Comparison of ENCODE assay signal across 16 cellular contexts in the genomic region with DNA sequence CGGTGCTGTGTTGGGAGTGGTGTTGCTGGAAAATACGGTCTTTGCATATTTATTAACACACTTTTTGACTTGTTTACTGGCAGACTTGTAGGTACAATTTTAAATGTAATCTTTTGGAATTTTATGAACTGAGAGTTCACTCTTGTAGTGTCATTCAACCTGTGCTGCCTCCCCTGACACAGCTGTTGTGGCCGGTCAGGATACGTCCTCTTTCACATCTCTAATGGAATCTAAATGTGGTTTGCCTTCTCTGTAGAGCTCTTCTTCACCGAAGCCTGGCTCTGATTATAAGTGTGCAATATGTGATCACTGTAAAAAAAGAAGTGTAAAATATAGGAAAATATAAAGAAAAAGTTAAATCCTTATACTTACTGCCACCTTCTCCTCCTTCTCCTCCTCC.
DNase-seq lines count a peak whose midpoint lies in the region; ATAC-seq and TF ChIP-seq lines count a peak whose summit lies in the region.
"Had no signal": no experiment of that assay in that cellular context is flagged by ENCODE, and none has a peak within 500 bp of the region (broad histone marks: within the 10 kb centered on the region; RNA-seq: fewer than 3 reads in every experiment).

No MANE protein-coding gene starts in this region.

- in situ Hi-C loops in mammary epithelial cell (cut with MboI; ENCODE audit: low sequenced_read_pairs in 2 of 2) = no loop called here

- H3K4me3 ChIP-seq in breast epithelium (no peak overlapping the region), mammary epithelial cell (replicated peaks in 1 of 3; ENCODE audit: insufficient read depth in 1 of 3, low read depth in 2 of 3, low read length in 3 of 3) (no peak overlapping the region), vagina (no peak overlapping the region)

- H3K27ac ChIP-seq in breast epithelium = peak overlapping the region; percentile 3 to 48
- H3K27ac ChIP-seq in mammary epithelial cell (ENCODE audit: insufficient read depth, low read depth, low read length) = no peak overlapping the region
- peak overlapping the region; percentile 71 for H3K27ac ChIP-seq in vagina

- H3K9me3 Mint-ChIP-seq in central memory CD8-positive, alpha-beta T cell = no peaks in the 10 kb centered on the region
- no peaks in the 10 kb centered on the region for H3K9me3 Mint-ChIP-seq in activated T-cell treated with anti-CD3 and anti-CD28 coated beads, Interleukin-2, amount 50 U/mL, for 4 hours
- H3K9me3 Mint-ChIP-seq: CD4-positive, CD25-positive, alpha-beta regulatory T cell had no signal

- peaks cover 0 to 3% of the 10 kb centered on the region in 2 donors for H3K4me1 ChIP-seq in breast epithelium
- H3K4me1 ChIP-seq in mammary epithelial cell (ENCODE audit: insufficient read depth, low read length) = peaks cover 7% of the 10 kb centered on the region
- H3K4me1 ChIP-seq in vagina = peaks cover 78% of the 10 kb centered on the region

- TF ChIP-seq CTCF in breast epithelium (IDR thresholded peaks at IDR 0.05) (no peak), mammary epithelial cell (conservative IDR thresholded peaks at IDR 0.05 in 1 of 2, IDR thresholded peaks at IDR 0.05 in 1 of 2; ENCODE audit: extremely low read depth in 1 of 2, insufficient read depth in 1 of 2, low read depth in 1 of 2, low read length in 2 of 2) (no peak), vagina (IDR thresholded peaks at IDR 0.05) (no peak)

- no peaks in the 10 kb centered on the region for H3K27me3 Mint-ChIP-seq in central memory CD8-positive, alpha-beta T cell
- no peaks in the 10 kb centered on the region for H3K27me3 Mint-ChIP-seq in activated T-cell treated with anti-CD3 and anti-CD28 coated beads, Interleukin-2, amount 50 U/mL, for 4 hours (ENCODE audit: low read depth)
- H3K27me3 Mint-ChIP-seq: CD4-positive, CD25-positive, alpha-beta regulatory T cell had no signal

- peaks cover 73% of the 10 kb centered on the region for H3K4me1 Mint-ChIP-seq in central memory CD8-positive, alpha-beta T cell
- peaks cover 71% of the 10 kb centered on the region for H3K4me1 Mint-ChIP-seq in activated T-cell treated with anti-CD3 and anti-CD28 coated beads, Interleukin-2, amount 50 U/mL, for 4 hours (ENCODE audit: low read depth)

- peaks cover 13% of the 10 kb centered on the region for H3K36me3 Mint-ChIP-seq in central memory CD8-positive, alpha-beta T cell (ENCODE audit: insufficient read depth)
- H3K36me3 Mint-ChIP-seq in activated T-cell treated with anti-CD3 and anti-CD28 coated beads, Interleukin-2, amount 50 U/mL, for 4 hours (ENCODE audit: insufficient read depth) = peaks cover 23% of the 10 kb centered on the region

- H3K9me3 ChIP-seq in breast epithelium = no peaks in the 10 kb centered on the region
- H3K9me3 ChIP-seq in mammary epithelial cell (replicated peaks; ENCODE audit: insufficient read depth, low read length) = no peaks in the 10 kb centered on the region
- no peaks in the 10 kb centered on the region for H3K9me3 ChIP-seq in vagina
- H3K9me3 ChIP-seq: BE2C had no signal

- TF ChIP-seq POLR2A in breast epithelium (IDR thresholded peaks at IDR 0.05) (no peak), vagina (IDR thresholded peaks at IDR 0.05) (no peak)

- H3K27ac Mint-ChIP-seq in central memory CD8-positive, alpha-beta T cell (ENCODE audit: low read depth) = peak overlapping the region; percentile 29

- peaks cover 97% of the 10 kb centered on the region for H3K79me2 ChIP-seq in mammary epithelial cell (ENCODE audit: insufficient read depth, low read length)

- dilution Hi-C loops in mammary epithelial cell (cut with HindIII; ENCODE audit: low sequenced_read_pairs) = no loop called here

- H4K20me1 ChIP-seq in mammary epithelial cell (ENCODE audit: insufficient read depth, low read length) = peaks cover 2% of the 10 kb centered on the region

- H3K36me3 ChIP-seq in breast epithelium (no peaks in the 10 kb centered on the region), mammary epithelial cell (ENCODE audit: insufficient read depth, low read length) (peaks cover 13% of the 10 kb centered on the region), vagina (no peaks in the 10 kb centered on the region)
- H3K36me3 ChIP-seq: BE2C had no signal

- intact Hi-C loops in breast epithelium (cut with DNase I; ENCODE audit: low total_unique reads) = no loop called here
- intact Hi-C loops in mammary epithelial cell (cut with micrococcal nuclease) = loop anchor here (5.0 kb wide), 1 partner anchor 40 kb away; no protein-coding TSS in a partner anchor
- intact Hi-C loops in vagina (cut with DNase I) = no loop called here

- CTCF ChIA-PET in mammary epithelial cell (lab: Charles Lee; ENCODE audit: low non-redundant PET) = no interaction called here

- ATAC-seq in central memory CD8-positive, alpha-beta T cell (replicated peaks; ENCODE audit: extremely low read depth, poor library complexity, severe bottlenecking) = no peak
- no peak for ATAC-seq in activated T-cell treated with anti-CD3 and anti-CD28 coated beads, Interleukin-2, amount 50 U/mL, for 4 hours

- DNase-seq in breast epithelium (ENCODE audit: low spot score in 2 of 2) = no peak
- DNase-seq in mammary epithelial cell = no peak
- DNase-seq in central memory CD8-positive, alpha-beta T cell (ENCODE audit: low spot score in 2 of 2) = no peak
- peak; percentile 41 for DNase-seq in myocyte (ENCODE audit: low read depth)
- DNase-seq in vagina (ENCODE audit: extremely low spot score in 2 of 2) = no peak
- no peak for DNase-seq in DMS79 treated with DMSO at 0.1 percent for 48 hours (lab: John Stamatoyannopoulos, UW)
- no peak for DNase-seq in NCI-H82 treated with DMSO at 0.1 percent for 48 hours (lab: John Stamatoyannopoulos, UW; ENCODE audit: unreplicated experiment)
- DNase-seq in activated T-cell treated with anti-CD3 and anti-CD28 coated beads, Interleukin-2, amount 50 U/mL, for 4 hours = no peak
- DNase-seq: BE2C; CD4-positive, CD25-positive, alpha-beta regulatory T cell; DMS79; IMR-90; NCI-H1417 treated with DMSO at 0.1 percent for 48 hours; NCI-H187 treated with DMSO at 0.1 percent for 48 hours; NCI-H226; NCI-H524 treated with DMSO at 0.1 percent for 48 hours had no signal

- H2AFZ ChIP-seq in mammary epithelial cell (ENCODE audit: low read depth, low read length) = no peak overlapping the region

- H3K4me3 Mint-ChIP-seq in central memory CD8-positive, alpha-beta T cell = no peak overlapping the region
- H3K4me3 Mint-ChIP-seq in activated T-cell treated with anti-CD3 and anti-CD28 coated beads, Interleukin-2, amount 50 U/mL, for 4 hours = no peak overlapping the region
- H3K4me3 Mint-ChIP-seq: CD4-positive, CD25-positive, alpha-beta regulatory T cell had no signal

- no peaks in the 10 kb centered on the region for H3K27me3 ChIP-seq in breast epithelium
- no peaks in the 10 kb centered on the region for H3K27me3 ChIP-seq in mammary epithelial cell (ENCODE audit: insufficient read depth, low read length)
- no peaks in the 10 kb centered on the region for H3K27me3 ChIP-seq in vagina
- H3K27me3 ChIP-seq: BE2C had no signal

- no peak overlapping the region for H3K4me2 ChIP-seq in mammary epithelial cell (ENCODE audit: insufficient read depth, low read depth, low read length)

- WGBS in mammary epithelial cell (ENCODE audit: low coverage, missing lambda C conversion rate) = 100% methylated on average over 5 of the region's 5 CpGs

- BruUV-seq in mammary epithelial cell (replicated peaks; lab: Mats Ljungman, UMichigan) = no TSS peak

- no peak overlapping the region for H3K9ac ChIP-seq in mammary epithelial cell (ENCODE audit: insufficient read depth, low read length)
